In the genomic region with DNA sequence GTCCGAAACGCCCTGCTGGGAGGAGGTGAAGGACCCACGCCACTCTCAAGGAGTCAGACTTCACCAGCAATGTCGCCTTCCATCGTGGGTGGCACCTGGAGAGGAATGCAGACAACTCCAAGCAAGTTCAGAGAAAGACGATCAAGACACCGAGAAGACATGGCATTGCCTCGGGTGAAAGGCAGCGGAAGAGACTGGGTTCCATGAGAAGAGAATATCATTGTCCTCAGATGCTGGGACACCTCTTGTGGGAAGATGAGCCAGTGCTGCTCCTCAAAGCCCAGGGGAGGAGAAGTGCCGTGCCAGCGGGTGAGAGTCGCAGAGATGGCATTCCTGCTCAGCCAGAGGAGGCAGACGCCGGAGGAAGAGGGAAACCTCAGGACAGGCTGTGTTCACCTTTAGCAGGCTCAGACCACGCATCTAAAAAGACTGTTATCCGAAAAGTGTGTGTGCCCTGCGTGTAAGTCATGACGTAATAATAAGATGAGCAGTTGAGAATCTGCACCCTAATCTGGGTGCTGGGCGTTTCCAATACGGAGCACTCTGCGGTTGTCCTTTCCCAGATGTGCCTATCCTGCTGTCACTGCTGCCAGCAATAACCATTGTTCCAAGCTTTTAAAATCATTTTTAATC, we compare ENCODE assay signal across 21 cellular contexts.
"Had no signal": no experiment of that assay in that cellular context is flagged by ENCODE, and none has a peak within 500 bp of the region (broad histone marks: within the 10 kb centered on the region; RNA-seq: fewer than 3 reads in every experiment).

No MANE protein-coding gene starts in this region.

- H3K4me1 ChIP-seq: colonic mucosa, gastrocnemius medialis, parathyroid adenoma, prostate gland, right atrium auricular region, transverse colon had no signal

- H3K79me2 ChIP-seq: parathyroid adenoma had no signal

- H3K4me3 ChIP-seq: colonic mucosa, gastrocnemius medialis, prostate gland, right atrium auricular region, skin epidermis, transverse colon had no signal

- DNase-seq: colonic mucosa; effector CD8-positive, alpha-beta T cell; endodermal cell; foreskin fibroblast; gastrocnemius medialis; mesenchymal stem cell; midbrain; naive thymus-derived CD8-positive, alpha-beta T cell; nephron progenitor cell; stimulated activated CD4-positive, alpha-beta T cell treated with anti-CD3 and anti-CD28 coated beads, Interleukin-15, amount 100 ng/mL, for 24 hours; stimulated activated CD4-positive, alpha-beta T cell treated with anti-CD3 and anti-CD28 coated beads, Interleukin-2, amount 100 ng/mL, for 48 hours; stimulated activated naive B cell treated with anti-CD40 and anti-IgM and Interleukin-4, amounts not matched to agents 10 μg/mL and 1 μg/mL and 100 μg/mL, for 72 hours; transverse colon had no signal

- H3K27me3 ChIP-seq: colonic mucosa, gastrocnemius medialis, neutrophil, right atrium auricular region, transverse colon had no signal

- FAIRE-seq: keratinocyte had no signal

- H3K9me3 ChIP-seq: colonic mucosa, gastrocnemius medialis, neutrophil, prostate gland, right atrium auricular region, transverse colon had no signal

- H3K36me3 ChIP-seq: colonic mucosa, gastrocnemius medialis, neutrophil, prostate gland, right atrium auricular region, transverse colon had no signal

- H2AFZ ChIP-seq: parathyroid adenoma had no signal

- H3K27ac ChIP-seq: colonic mucosa, epithelial cell of prostate, gastrocnemius medialis, neutrophil, parathyroid adenoma, prostate gland, right atrium auricular region, skin epidermis, transverse colon had no signal

- ATAC-seq: esophagus mucosa; gastrocnemius medialis; naive thymus-derived CD8-positive, alpha-beta T cell; stimulated activated naive B cell treated with anti-CD40 and anti-IgM and Interleukin-4, amounts not matched to agents 10 μg/mL and 1 μg/mL and 100 μg/mL, for 72 hours had no signal
